In genomic region chr14:80055912-80056801, GRCh38 we compare ENCODE assay signal across 8 cellular contexts.
DNase-seq lines count a peak whose midpoint lies in the region; ATAC-seq lines count a peak whose summit lies in the region.

No MANE protein-coding gene starts in this region.

- peaks cover 2% of the 10 kb centered on the region for H3K4me1 ChIP-seq in skeletal muscle satellite cell (ENCODE audit: control insufficient read depth, insufficient read depth, low read length)

- no peak for DNase-seq in Right ventricle myocardium inferior (ENCODE audit: missing footprints)
- no peak for DNase-seq in cardiac septum (ENCODE audit: low spot score)
- DNase-seq in NCI-H1694 (lab: John Stamatoyannopoulos, UW), result peak; percentile 69
- peak; percentile 3 to 5 for DNase-seq in activated CD4-positive, alpha-beta T cell treated with anti-CD3 and anti-CD28 coated beads, Interleukin-2, amount 50 U/mL, for 48 hours
- no peak for DNase-seq in left ventricle myocardium superior
- no peak for DNase-seq in KG1 (lab: John Stamatoyannopoulos, UW)

- H3K4me3 ChIP-seq in skeletal muscle satellite cell (ENCODE audit: low read length), result no peak overlapping the region

- no peak overlapping the region for H3K9ac ChIP-seq in skeletal muscle satellite cell (ENCODE audit: low read depth, low read length)

- ATAC-seq in Right ventricle myocardium inferior (peak; percentile 52), left ventricle myocardium superior (peak; percentile 58), GM21737 (IDR thresholded peaks at IDR 0.05; ENCODE audit: unreplicated experiment) (no peak)

- no peaks in the 10 kb centered on the region for H3K36me3 ChIP-seq in skeletal muscle satellite cell (ENCODE audit: insufficient read depth, low read length)

- H3K9me3 ChIP-seq in skeletal muscle satellite cell (replicated peaks; ENCODE audit: low read length), result no peaks in the 10 kb centered on the region

- no peaks in the 10 kb centered on the region for H3K27me3 ChIP-seq in skeletal muscle satellite cell (ENCODE audit: control insufficient read depth, insufficient read depth, low read length)

- H3K4me2 ChIP-seq in skeletal muscle satellite cell (ENCODE audit: low read length), result peak overlapping the region; percentile 36

- intact Hi-C loops in Right ventricle myocardium inferior (cut with DNase I) (loop anchor here (5.0 kb wide), 1 partner anchor 791 kb away; no protein-coding TSS in a partner anchor), cardiac septum (cut with DNase I) (loop anchor here (10.0 kb wide), 1 partner anchor 789 kb away; no protein-coding TSS in a partner anchor), left ventricle myocardium superior (cut with micrococcal nuclease) (loop anchor here (5.0 kb wide), 1 partner anchor 796 kb away; no protein-coding TSS in a partner anchor)

Comparison
In these comparisons a context has a peak if more than half of its experiments do, and no peak if none do; other contexts are left out.
1. DNase-seq: peak in NCI-H1694 (single experiment) and activated CD4-positive, alpha-beta T cell treated with anti-CD3 and anti-CD28 coated beads, Interleukin-2, amount 50 U/mL, for 48 hours (2 of 2); none in Right ventricle myocardium inferior (single experiment), cardiac septum (single experiment), left ventricle myocardium superior (single experiment) and KG1 (single experiment).